8 cellular contexts compared by ENCODE assay signal in the genomic region with DNA sequence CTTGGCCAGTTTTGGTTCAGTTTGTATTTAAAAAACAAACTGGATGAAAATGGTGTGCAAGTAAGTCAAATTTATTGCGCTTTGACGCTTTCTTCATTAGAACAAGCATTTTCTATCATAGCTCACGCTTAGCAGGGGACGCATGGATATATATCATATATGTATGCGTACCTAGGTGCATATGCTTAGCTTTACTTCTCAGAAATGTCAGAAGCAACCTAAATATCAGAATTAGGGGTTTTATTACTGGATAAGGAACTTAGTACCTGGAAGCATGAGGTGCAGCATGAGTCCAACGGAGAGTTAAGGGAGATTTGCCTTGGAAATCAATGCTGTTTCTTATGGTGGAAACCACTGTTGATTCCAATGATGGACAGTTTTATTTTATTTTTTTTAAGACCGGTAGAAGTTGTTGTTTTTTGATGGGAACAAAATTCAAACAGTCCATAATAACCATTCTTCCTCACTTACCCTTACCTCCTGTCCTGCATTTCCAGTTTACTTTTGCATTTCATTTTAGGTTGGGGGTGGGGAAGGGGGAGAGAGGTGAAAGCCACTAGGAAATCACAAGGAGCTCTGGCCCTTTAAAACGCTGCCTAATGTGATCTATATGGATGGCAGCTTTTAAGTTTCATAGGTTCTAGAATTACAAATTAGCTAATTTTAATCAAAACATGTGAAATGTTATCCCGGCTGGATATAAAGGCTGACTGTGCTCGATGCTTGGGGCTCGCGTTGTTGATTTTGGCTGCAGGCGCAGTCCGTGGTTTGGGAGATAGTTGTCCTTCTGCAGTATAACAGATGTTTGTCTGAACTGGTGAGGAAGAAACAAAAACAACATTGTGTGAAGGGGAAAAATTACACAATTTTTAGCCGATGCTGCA. TPM values are rescaled to one million over a fixed set of nuclear protein-coding genes. Genes with fewer than 3 reads are reported as not detected.
DNase-seq lines count a peak whose midpoint lies in the region; ATAC-seq and TF ChIP-seq lines count a peak whose summit lies in the region.

No MANE protein-coding gene starts in this region.

- no peak overlapping the region for H3K4me2 ChIP-seq in mesendoderm (ENCODE audit: low read length)

- peaks cover 26% of the 10 kb centered on the region for H3K4me1 Mint-ChIP-seq in activated CD4-positive, alpha-beta T cell treated with anti-CD3 and anti-CD28 coated beads for 36 hours
- peaks cover 16 to 28% of the 10 kb centered on the region in 2 donors for H3K4me1 Mint-ChIP-seq in immature natural killer cell

- no peak overlapping the region for H2AK5ac ChIP-seq in mesendoderm (ENCODE audit: low read length)

- no peak overlapping the region for H3K9ac ChIP-seq in mesendoderm (ENCODE audit: low read length)

- CTCF ChIA-PET in activated CD4-positive, alpha-beta T cell treated with anti-CD3 and anti-CD28 coated beads for 36 hours (lab: Charles Lee) = interaction anchor here (0.6 to 1.0 kb wide), 3 partner anchors 198 to 376 kb away, joined by 3 to 4 read pairs (median 3); no protein-coding TSS in a partner anchor

- no peak for TF ChIP-seq CTCF in thoracic aorta (IDR thresholded peaks at IDR 0.05)

- peaks cover 3% of the 10 kb centered on the region for H3K36me3 Mint-ChIP-seq in activated CD4-positive, alpha-beta T cell treated with anti-CD3 and anti-CD28 coated beads for 36 hours (ENCODE audit: low read depth)
- H3K36me3 Mint-ChIP-seq in immature natural killer cell = peaks cover 0 to 4% (median 0%) of the 10 kb centered on the region in 3 donors

- DNase-seq in activated CD4-positive, alpha-beta T cell treated with anti-CD3 and anti-CD28 coated beads for 36 hours = no peak
- DNase-seq in activated CD4-positive, alpha-beta T cell treated with anti-CD3 and anti-CD28 coated beads, Interleukin-2, amount 50 U/mL, for 1 hour = no peak
- DNase-seq in anterior cingulate cortex (lab: John Stamatoyannopoulos, UW) = peak in 36 of 58 donors; percentile 1 to 74 (median 24)
- DNase-seq in immature natural killer cell = no peak
- no peak for DNase-seq in thoracic aorta (ENCODE audit: low spot score)
- DNase-seq in mesendoderm = no peak
- DNase-seq in COR-L47 (lab: John Stamatoyannopoulos, UW) = no peak

- no peak for ATAC-seq in activated CD4-positive, alpha-beta T cell treated with anti-CD3 and anti-CD28 coated beads for 36 hours
- ATAC-seq in thoracic aorta (ENCODE audit: insufficient number of reproducible peaks, low FRiP score, low read depth) (no peak), GM19351 (IDR thresholded peaks at IDR 0.05; ENCODE audit: unreplicated experiment) (no peak)

- no peak overlapping the region for H2BK120ac ChIP-seq in mesendoderm (ENCODE audit: low read depth, low read length)

- H3K79me1 ChIP-seq in mesendoderm (ENCODE audit: low read length) = no peaks in the 10 kb centered on the region

- no peaks in the 10 kb centered on the region for H3K36me3 ChIP-seq in thoracic aorta
- no peaks in the 10 kb centered on the region for H3K36me3 ChIP-seq in mesendoderm (ENCODE audit: control insufficient read depth, insufficient read depth, low read length)

- no peak overlapping the region for H3K4ac ChIP-seq in mesendoderm (ENCODE audit: low read depth, low read length)

- POLR2A ChIA-PET in activated CD4-positive, alpha-beta T cell treated with anti-CD3 and anti-CD28 coated beads for 36 hours (lab: Charles Lee) = no interaction called here

- peak overlapping the region in 1 of 2 donors; percentile 73 for H3K27ac ChIP-seq in thoracic aorta
- no peak overlapping the region for H3K27ac ChIP-seq in mesendoderm (ENCODE audit: low read depth, low read length)

- peak overlapping the region; percentile 92 for H3K4me3 ChIP-seq in thoracic aorta
- no peak overlapping the region for H3K4me3 ChIP-seq in mesendoderm (ENCODE audit: low read length)

- no peak overlapping the region for H3K27ac Mint-ChIP-seq in activated CD4-positive, alpha-beta T cell treated with anti-CD3 and anti-CD28 coated beads for 36 hours
- no peak overlapping the region for H3K27ac Mint-ChIP-seq in immature natural killer cell

- no peak overlapping the region for H3K23ac ChIP-seq in mesendoderm (ENCODE audit: low read length)

- H2BK15ac ChIP-seq in mesendoderm (replicated peaks; ENCODE audit: low read depth) = no peak overlapping the region

- no peak overlapping the region for H2BK5ac ChIP-seq in mesendoderm (ENCODE audit: low read length)

- H3K9me3 ChIP-seq in thoracic aorta = no peaks in the 10 kb centered on the region

- no peak overlapping the region for H4K8ac ChIP-seq in mesendoderm (ENCODE audit: low read depth, low read length)

- peak overlapping the region; percentile 79 for H3K4me3 Mint-ChIP-seq in activated CD4-positive, alpha-beta T cell treated with anti-CD3 and anti-CD28 coated beads for 36 hours
- peak overlapping the region; percentile 70 to 85 (median 76) for H3K4me3 Mint-ChIP-seq in immature natural killer cell

- no peaks in the 10 kb centered on the region for H3K9me3 Mint-ChIP-seq in activated CD4-positive, alpha-beta T cell treated with anti-CD3 and anti-CD28 coated beads for 36 hours (ENCODE audit: low read depth)
- H3K9me3 Mint-ChIP-seq in immature natural killer cell = peaks cover 0 to 3% (median 0%) of the 10 kb centered on the region in 6 donors

- H3K79me2 ChIP-seq in mesendoderm (ENCODE audit: control insufficient read depth, insufficient read depth, low read length) = no peaks in the 10 kb centered on the region

- H3K27me3 ChIP-seq in thoracic aorta (replicated peaks; ENCODE audit: insufficient read depth) (no peaks in the 10 kb centered on the region), mesendoderm (ENCODE audit: insufficient read depth, low read length, poor library complexity) (peaks cover 13% of the 10 kb centered on the region)

- no CpG with 5 or more reads among the region's 15 CpGs for WGBS in mesendoderm (ENCODE audit: extremely low coverage, insufficient coverage, low lambda C conversion rate)

- intact Hi-C loops in activated CD4-positive, alpha-beta T cell treated with anti-CD3 and anti-CD28 coated beads for 36 hours (cut with DNase I, micrococcal nuclease) = loop anchor here (2.0 to 10.0 kb wide), 4 partner anchors 175 to 377 kb away; a partner anchor contains a TSS

- no peak overlapping the region for H4K5ac ChIP-seq in mesendoderm (ENCODE audit: low read length)

- peaks cover 39% of the 10 kb centered on the region for H3K27me3 Mint-ChIP-seq in activated CD4-positive, alpha-beta T cell treated with anti-CD3 and anti-CD28 coated beads for 36 hours
- peaks cover 20 to 27% (median 26%) of the 10 kb centered on the region in 3 donors for H3K27me3 Mint-ChIP-seq in immature natural killer cell (ENCODE audit: low read depth in 3 of 3)

- peaks cover 18 to 58% of the 10 kb centered on the region in 2 donors for H3K4me1 ChIP-seq in thoracic aorta (ENCODE audit: control insufficient read depth in 1 of 2, low read depth in 2 of 2)
- peaks cover 10% of the 10 kb centered on the region for H3K4me1 ChIP-seq in mesendoderm (ENCODE audit: control insufficient read depth, low read depth, low read length)

- H3K18ac ChIP-seq in mesendoderm (ENCODE audit: low read length) = no peak overlapping the region

- no peak overlapping the region for H3K56ac ChIP-seq in mesendoderm (ENCODE audit: low read length)

RNA-seq across cellular contexts. Expression of a gene that starts 2.1 kb away (rescaled TPM):
- total RNA-seq in activated CD4-positive, alpha-beta T cell treated with anti-CD3 and anti-CD28 coated beads for 36 hours = under 1 TPM; 0.23 to 0.49 TPM
- not detected for polyA plus RNA-seq in immature natural killer cell
- 10 to 100 TPM; 10.3 to 11.1 TPM for total RNA-seq in thoracic aorta
- polyA plus RNA-seq in mesendoderm (2013, experiment 1 of 2) = 1.5 TPM
- 1.6 TPM for polyA plus RNA-seq in mesendoderm (2013, experiment 2 of 2)

RNA-seq across cellular contexts. Expression of a gene that starts 32.7 kb away (rescaled TPM):
- 10 to 100 TPM; 11.4 to 11.7 TPM for total RNA-seq in activated CD4-positive, alpha-beta T cell treated with anti-CD3 and anti-CD28 coated beads for 36 hours
- 10 to 100 TPM; 10.2 to 11.5 (median 11.0) TPM for polyA plus RNA-seq in immature natural killer cell
- total RNA-seq in thoracic aorta = 1 to 10 TPM; 6.9 to 9.9 TPM
- 7.5 TPM for polyA plus RNA-seq in mesendoderm (2013, experiment 1 of 2)
- polyA plus RNA-seq in mesendoderm (2013, experiment 2 of 2) = 7.7 TPM

Comparison
In these comparisons a context has a peak if more than half of its experiments do, and no peak if none do; other contexts are left out.
1. DNase-seq: peak in anterior cingulate cortex (36 of 58); none in activated CD4-positive, alpha-beta T cell treated with anti-CD3 and anti-CD28 coated beads for 36 hours (single experiment), activated CD4-positive, alpha-beta T cell treated with anti-CD3 and anti-CD28 coated beads, Interleukin-2, amount 50 U/mL, for 1 hour (single experiment), immature natural killer cell (0 of 3), thoracic aorta (single experiment), mesendoderm (single experiment) and COR-L47 (single experiment).
2. RNA of a gene that starts 2.1 kb away (total RNA-seq): 10.3 to 11.1 TPM in thoracic aorta; 0.23 to 0.49 TPM in activated CD4-positive, alpha-beta T cell treated with anti-CD3 and anti-CD28 coated beads for 36 hours; every median in the first group is over 4 times any median in the second.